Comparison of ENCODE assay signal across 25 cellular contexts in genomic region chr18:61741881-61742280, GRCh38.
DNase-seq lines count a peak whose midpoint lies in the region; ATAC-seq, FAIRE-seq and TF ChIP-seq lines count a peak whose summit lies in the region.
"Had no signal": no experiment of that assay in that cellular context is flagged by ENCODE, and none has a peak within 500 bp of the region (broad histone marks: within the 10 kb centered on the region; RNA-seq: fewer than 3 reads in every experiment).

No MANE protein-coding gene starts in this region.

- H3K27me3 ChIP-seq in ascending aorta, result no peaks in the 10 kb centered on the region
- H3K27me3 ChIP-seq in tibial nerve, result no peaks in the 10 kb centered on the region
- H3K27me3 ChIP-seq: body of pancreas, ovary, suprapubic skin had no signal

- TF ChIP-seq POLR2A in tibial nerve (IDR thresholded peaks at IDR 0.05), result no peak

- H3K4me1 ChIP-seq in ascending aorta (peaks cover 11 to 30% of the 10 kb centered on the region in 2 donors), kidney (ENCODE audit: control insufficient read depth in 1 of 2, insufficient read depth in 1 of 2, low read depth in 1 of 2, low read length in 2 of 2) (peaks cover 22 to 57% of the 10 kb centered on the region in 2 donors), tibial nerve (peaks cover 0 to 37% (median 4%) of the 10 kb centered on the region in 4 donors)

- no peak overlapping the region for H3K9ac ChIP-seq in kidney (ENCODE audit: low read length in 2 of 2)

- H3K4me3 ChIP-seq in ascending aorta (no peak overlapping the region), kidney (ENCODE audit: low read length in 2 of 2) (no peak overlapping the region), tibial nerve (no peak overlapping the region)
- H3K4me3 ChIP-seq: body of pancreas, ovary, suprapubic skin had no signal

- no peaks in the 10 kb centered on the region for H3K9me3 ChIP-seq in ascending aorta
- no peaks in the 10 kb centered on the region for H3K9me3 ChIP-seq in kidney (ENCODE audit: control insufficient read depth in 1 of 2, low read length in 2 of 2)
- H3K9me3 ChIP-seq in tibial nerve, result peaks cover 0 to 3% (median 0%) of the 10 kb centered on the region in 4 donors
- H3K9me3 ChIP-seq: body of pancreas, ovary, suprapubic skin had no signal

- ATAC-seq in GM18867 (IDR thresholded peaks at IDR 0.05; ENCODE audit: unreplicated experiment), result peak; percentile 66
- no peak for ATAC-seq in activated CD4-positive, CD25-positive, alpha-beta regulatory T cell treated with anti-CD3 and anti-CD28 coated beads, Interleukin-2, amount 50 U/mL, for 24 hours
- ATAC-seq in HG03378 (IDR thresholded peaks at IDR 0.05; ENCODE audit: unreplicated experiment), result no peak
- ATAC-seq: activated naive CD8-positive, alpha-beta T cell treated with anti-CD3 and anti-CD28 coated beads, Interleukin-2, amount 50 U/mL, for 24 hours; body of pancreas; left lobe of liver; T-helper 17 cell had no signal

- no peak for FAIRE-seq in kidney (lab: Jason Lieb, UNC)
- FAIRE-seq: small intestine had no signal

- TF ChIP-seq CTCF in ascending aorta (IDR thresholded peaks at IDR 0.05), result no peak
- no peak for TF ChIP-seq CTCF in kidney (IDR thresholded peaks at IDR 0.05; ENCODE audit: borderline replicate concordance, extremely low read depth, insufficient read depth)
- no peak for TF ChIP-seq CTCF in tibial nerve (IDR thresholded peaks at IDR 0.05)

- DNase-seq in ascending aorta (ENCODE audit: low spot score in 2 of 2) (no peak), kidney (no peak), tibial nerve (ENCODE audit: low spot score in 2 of 2) (no peak), NOMO-1 treated with DMSO at 0.1 percent for 48 hours (lab: John Stamatoyannopoulos, UW; ENCODE audit: unreplicated experiment) (no peak)
- DNase-seq: activated CD4-positive, alpha-beta memory T cell treated with anti-CD3 and anti-CD28 coated beads, Interleukin-2, amount 10 ng/mL, durations not matched to agents 7 days and 5 days; activated CD8-positive, alpha-beta memory T cell treated with anti-CD3 and anti-CD28 coated beads, Interleukin-2, amount 50 U/mL, for 4 hours; activated naive CD4-positive, alpha-beta T cell; activated naive CD8-positive, alpha-beta T cell treated with anti-CD3 and anti-CD28 coated beads, Interleukin-2, amount 50 U/mL, for 24 hours; body of pancreas; cerebellar nuclear complex; mesendoderm; MM.1S; NCI-H2029 treated with DMSO at 0.1 percent for 48 hours; NCI-H524 treated with DMSO at 0.1 percent for 48 hours; ovary; retina; small intestine; stimulated activated naive CD4-positive, alpha-beta T cell; T-helper 17 cell had no signal

- peak overlapping the region; percentile 87 to 91 for H3K27ac ChIP-seq in ascending aorta
- peak overlapping the region; percentile 78 to 82 for H3K27ac ChIP-seq in kidney (ENCODE audit: low read depth in 2 of 2, low read length in 2 of 2)
- peak overlapping the region in 3 of 4 donors; percentile 52 to 79 (median 78) for H3K27ac ChIP-seq in tibial nerve
- H3K27ac ChIP-seq: HL-60 had no signal

- intact Hi-C loops in ascending aorta (cut with DNase I) (no loop called here), kidney (cut with DNase I) (no loop called here)

- H3K36me3 ChIP-seq in ascending aorta (no peaks in the 10 kb centered on the region), kidney (ENCODE audit: control insufficient read depth in 1 of 2, insufficient read depth in 2 of 2, low read length in 2 of 2) (no peaks in the 10 kb centered on the region), tibial nerve (no peaks in the 10 kb centered on the region)
- H3K36me3 ChIP-seq: ovary, suprapubic skin had no signal

- TF ChIP-seq EP300 in tibial nerve (IDR thresholded peaks at IDR 0.05), result no peak

- WGBS in tibial nerve, 2 donors, result 72 to 83% methylated on average over 5 of the region's 5 CpGs
